ENCODE assay signal across 1 cellular context in the genomic region with DNA sequence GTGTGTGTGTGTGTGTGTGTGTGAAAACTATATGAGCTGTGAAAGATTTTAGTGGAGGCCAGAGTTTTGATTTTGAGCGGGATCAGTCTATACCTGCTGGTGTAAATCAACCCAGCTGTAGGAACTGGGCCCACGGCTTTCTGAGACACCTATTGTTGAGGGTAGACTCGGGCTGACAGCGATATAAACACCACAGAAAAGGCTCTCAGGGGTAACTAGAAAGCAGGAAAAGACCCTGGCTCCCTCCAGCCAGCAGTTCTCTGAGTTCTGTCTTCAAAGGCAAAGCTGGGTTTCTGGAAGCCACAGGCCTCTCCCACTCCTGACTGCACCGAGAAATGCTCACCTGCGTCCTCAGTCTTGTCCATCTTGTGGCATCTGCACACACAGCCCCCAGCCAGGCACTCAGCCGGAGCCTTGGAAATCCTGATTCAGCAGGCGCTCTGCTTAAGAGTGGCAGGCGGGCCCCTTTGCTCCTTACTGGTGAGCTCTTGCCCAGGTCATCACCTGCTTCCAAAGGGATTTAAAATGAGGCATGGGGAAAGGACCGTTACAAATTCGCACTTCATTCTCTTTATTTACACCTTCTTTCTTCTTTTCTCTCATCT.
TF ChIP-seq lines count a peak whose summit lies in the region.

No MANE protein-coding gene starts in this region.

TF ChIP-seq in GM23338, 12 proteins besides CTCF, POLR2A, EP300 and RAD21 (continued from another document):
- TF ChIP-seq, protein P1, sequence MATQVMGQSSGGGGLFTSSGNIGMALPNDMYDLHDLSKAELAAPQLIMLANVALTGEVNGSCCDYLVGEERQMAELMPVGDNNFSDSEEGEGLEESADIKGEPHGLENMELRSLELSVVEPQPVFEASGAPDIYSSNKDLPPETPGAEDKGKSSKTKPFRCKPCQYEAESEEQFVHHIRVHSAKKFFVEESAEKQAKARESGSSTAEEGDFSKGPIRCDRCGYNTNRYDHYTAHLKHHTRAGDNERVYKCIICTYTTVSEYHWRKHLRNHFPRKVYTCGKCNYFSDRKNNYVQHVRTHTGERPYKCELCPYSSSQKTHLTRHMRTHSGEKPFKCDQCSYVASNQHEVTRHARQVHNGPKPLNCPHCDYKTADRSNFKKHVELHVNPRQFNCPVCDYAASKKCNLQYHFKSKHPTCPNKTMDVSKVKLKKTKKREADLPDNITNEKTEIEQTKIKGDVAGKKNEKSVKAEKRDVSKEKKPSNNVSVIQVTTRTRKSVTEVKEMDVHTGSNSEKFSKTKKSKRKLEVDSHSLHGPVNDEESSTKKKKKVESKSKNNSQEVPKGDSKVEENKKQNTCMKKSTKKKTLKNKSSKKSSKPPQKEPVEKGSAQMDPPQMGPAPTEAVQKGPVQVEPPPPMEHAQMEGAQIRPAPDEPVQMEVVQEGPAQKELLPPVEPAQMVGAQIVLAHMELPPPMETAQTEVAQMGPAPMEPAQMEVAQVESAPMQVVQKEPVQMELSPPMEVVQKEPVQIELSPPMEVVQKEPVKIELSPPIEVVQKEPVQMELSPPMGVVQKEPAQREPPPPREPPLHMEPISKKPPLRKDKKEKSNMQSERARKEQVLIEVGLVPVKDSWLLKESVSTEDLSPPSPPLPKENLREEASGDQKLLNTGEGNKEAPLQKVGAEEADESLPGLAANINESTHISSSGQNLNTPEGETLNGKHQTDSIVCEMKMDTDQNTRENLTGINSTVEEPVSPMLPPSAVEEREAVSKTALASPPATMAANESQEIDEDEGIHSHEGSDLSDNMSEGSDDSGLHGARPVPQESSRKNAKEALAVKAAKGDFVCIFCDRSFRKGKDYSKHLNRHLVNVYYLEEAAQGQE (IDR thresholded peaks at IDR 0.05; ENCODE audit: unreplicated experiment) = no peak
- TF ChIP-seq CREB1 (CRISPR knock-in tag; IDR thresholded peaks at IDR 0.05; ENCODE audit: low read depth) (no peak), EZH2phosphoT487 (IDR thresholded peaks at IDR 0.05; ENCODE audit: unreplicated experiment) (no peak), ZNF114 (CRISPR knock-in tag; IDR thresholded peaks at IDR 0.05) (no peak)
- TF ChIP-seq, protein P2, sequence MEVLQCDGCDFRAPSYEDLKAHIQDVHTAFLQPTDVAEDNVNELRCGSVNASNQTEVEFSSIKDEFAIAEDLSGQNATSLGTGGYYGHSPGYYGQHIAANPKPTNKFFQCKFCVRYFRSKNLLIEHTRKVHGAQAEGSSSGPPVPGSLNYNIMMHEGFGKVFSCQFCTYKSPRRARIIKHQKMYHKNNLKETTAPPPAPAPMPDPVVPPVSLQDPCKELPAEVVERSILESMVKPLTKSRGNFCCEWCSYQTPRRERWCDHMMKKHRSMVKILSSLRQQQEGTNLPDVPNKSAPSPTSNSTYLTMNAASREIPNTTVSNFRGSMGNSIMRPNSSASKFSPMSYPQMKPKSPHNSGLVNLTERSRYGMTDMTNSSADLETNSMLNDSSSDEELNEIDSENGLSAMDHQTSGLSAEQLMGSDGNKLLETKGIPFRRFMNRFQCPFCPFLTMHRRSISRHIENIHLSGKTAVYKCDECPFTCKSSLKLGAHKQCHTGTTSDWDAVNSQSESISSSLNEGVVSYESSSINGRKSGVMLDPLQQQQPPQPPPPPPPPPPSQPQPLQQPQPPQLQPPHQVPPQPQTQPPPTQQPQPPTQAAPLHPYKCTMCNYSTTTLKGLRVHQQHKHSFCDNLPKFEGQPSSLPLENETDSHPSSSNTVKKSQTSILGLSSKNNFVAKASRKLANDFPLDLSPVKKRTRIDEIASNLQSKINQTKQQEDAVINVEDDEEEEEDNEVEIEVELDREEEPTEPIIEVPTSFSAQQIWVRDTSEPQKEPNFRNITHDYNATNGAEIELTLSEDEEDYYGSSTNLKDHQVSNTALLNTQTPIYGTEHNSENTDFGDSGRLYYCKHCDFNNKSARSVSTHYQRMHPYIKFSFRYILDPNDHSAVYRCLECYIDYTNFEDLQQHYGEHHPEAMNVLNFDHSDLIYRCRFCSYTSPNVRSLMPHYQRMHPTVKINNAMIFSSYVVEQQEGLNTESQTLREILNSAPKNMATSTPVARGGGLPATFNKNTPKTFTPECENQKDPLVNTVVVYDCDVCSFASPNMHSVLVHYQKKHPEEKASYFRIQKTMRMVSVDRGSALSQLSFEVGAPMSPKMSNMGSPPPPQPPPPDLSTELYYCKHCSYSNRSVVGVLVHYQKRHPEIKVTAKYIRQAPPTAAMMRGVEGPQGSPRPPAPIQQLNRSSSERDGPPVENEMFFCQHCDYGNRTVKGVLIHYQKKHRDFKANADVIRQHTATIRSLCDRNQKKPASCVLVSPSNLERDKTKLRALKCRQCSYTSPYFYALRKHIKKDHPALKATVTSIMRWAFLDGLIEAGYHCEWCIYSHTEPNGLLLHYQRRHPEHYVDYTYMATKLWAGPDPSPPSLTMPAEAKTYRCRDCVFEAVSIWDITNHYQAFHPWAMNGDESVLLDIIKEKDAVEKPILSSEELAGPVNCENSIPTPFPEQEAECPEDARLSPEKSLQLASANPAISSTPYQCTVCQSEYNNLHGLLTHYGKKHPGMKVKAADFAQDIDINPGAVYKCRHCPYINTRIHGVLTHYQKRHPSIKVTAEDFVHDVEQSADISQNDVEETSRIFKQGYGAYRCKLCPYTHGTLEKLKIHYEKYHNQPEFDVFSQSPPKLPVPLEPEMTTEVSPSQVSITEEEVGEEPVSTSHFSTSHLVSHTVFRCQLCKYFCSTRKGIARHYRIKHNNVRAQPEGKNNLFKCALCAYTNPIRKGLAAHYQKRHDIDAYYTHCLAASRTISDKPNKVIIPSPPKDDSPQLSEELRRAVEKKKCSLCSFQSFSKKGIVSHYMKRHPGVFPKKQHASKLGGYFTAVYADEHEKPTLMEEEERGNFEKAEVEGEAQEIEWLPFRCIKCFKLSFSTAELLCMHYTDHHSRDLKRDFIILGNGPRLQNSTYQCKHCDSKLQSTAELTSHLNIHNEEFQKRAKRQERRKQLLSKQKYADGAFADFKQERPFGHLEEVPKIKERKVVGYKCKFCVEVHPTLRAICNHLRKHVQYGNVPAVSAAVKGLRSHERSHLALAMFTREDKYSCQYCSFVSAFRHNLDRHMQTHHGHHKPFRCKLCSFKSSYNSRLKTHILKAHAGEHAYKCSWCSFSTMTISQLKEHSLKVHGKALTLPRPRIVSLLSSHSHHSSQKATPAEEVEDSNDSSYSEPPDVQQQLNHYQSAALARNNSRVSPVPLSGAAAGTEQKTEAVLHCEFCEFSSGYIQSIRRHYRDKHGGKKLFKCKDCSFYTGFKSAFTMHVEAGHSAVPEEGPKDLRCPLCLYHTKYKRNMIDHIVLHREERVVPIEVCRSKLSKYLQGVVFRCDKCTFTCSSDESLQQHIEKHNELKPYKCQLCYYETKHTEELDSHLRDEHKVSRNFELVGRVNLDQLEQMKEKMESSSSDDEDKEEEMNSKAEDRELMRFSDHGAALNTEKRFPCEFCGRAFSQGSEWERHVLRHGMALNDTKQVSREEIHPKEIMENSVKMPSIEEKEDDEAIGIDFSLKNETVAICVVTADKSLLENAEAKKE (CRISPR knock-in tag; IDR thresholded peaks at IDR 0.05) = no peak
- TF ChIP-seq, protein P3, sequence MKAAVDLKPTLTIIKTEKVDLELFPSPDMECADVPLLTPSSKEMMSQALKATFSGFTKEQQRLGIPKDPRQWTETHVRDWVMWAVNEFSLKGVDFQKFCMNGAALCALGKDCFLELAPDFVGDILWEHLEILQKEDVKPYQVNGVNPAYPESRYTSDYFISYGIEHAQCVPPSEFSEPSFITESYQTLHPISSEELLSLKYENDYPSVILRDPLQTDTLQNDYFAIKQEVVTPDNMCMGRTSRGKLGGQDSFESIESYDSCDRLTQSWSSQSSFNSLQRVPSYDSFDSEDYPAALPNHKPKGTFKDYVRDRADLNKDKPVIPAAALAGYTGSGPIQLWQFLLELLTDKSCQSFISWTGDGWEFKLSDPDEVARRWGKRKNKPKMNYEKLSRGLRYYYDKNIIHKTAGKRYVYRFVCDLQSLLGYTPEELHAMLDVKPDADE (IDR thresholded peaks at IDR 0.05) = no peak
